Comparison of ENCODE assay signal across 8 cellular contexts in genomic region chr12:119938049-119938667, GRCh38. TPM values are rescaled to one million over a fixed set of nuclear protein-coding genes. Genes with fewer than 3 reads are reported as not detected.
DNase-seq lines count a peak whose midpoint lies in the region; ATAC-seq and TF ChIP-seq lines count a peak whose summit lies in the region.

No MANE protein-coding gene starts in this region.

- CTCF ChIA-PET in SK-N-SH (lab: Yijun Ruan, JAX), result interaction anchor here (0.6 to 2.2 kb wide), 4 partner anchors 9 to 135 kb away, joined by 3 to 17 read pairs (median 3); no protein-coding TSS in a partner anchor

- no peak overlapping the region for H3K4me3 ChIP-seq in DOHH2 (ENCODE audit: low read length)
- H3K4me3 ChIP-seq in KMS-11 (IDR thresholded peaks at IDR 0.05; ENCODE audit: insufficient read depth, low read depth, low read length), result no peak overlapping the region
- no peak overlapping the region; a peak in 1 of 4 replicates for H3K4me3 ChIP-seq in SK-N-SH (ENCODE audit: low read depth in 2 of 2, low read length in 1 of 2)

- H4K20me1 ChIP-seq in DOHH2 (ENCODE audit: control insufficient read depth, insufficient read depth, low read depth, low read length) (no peaks in the 10 kb centered on the region), KMS-11 (ENCODE audit: insufficient read depth) (no peaks in the 10 kb centered on the region), SK-N-SH (ENCODE audit: insufficient read depth) (no peaks in the 10 kb centered on the region)

- intact Hi-C loops in cardiac septum (cut with DNase I), result no loop called here

- TF ChIP-seq EP300 in SK-N-SH (IDR thresholded peaks at IDR 0.05; ENCODE audit: borderline replicate concordance in 1 of 2, low read depth in 1 of 2, low read length in 1 of 2), result no peak

- WGBS in SK-N-SH (ENCODE audit: low lambda C conversion rate), result 23% methylated on average over 9 of the region's 9 CpGs

- TF ChIP-seq RAD21 in SK-N-SH (IDR thresholded peaks at IDR 0.05; ENCODE audit: low read length), result peak; percentile 77

- H3K9ac ChIP-seq in KMS-11 (no peak overlapping the region), SK-N-SH (no peak overlapping the region)

- DNase-seq in SK-N-SH (peak; percentile 76), cardiac septum (ENCODE audit: low spot score) (peak; percentile 69), retina (peak; percentile 64)
- DNase-seq in activated naive CD4-positive, alpha-beta T cell treated with anti-CD3 and anti-CD28 coated beads, Interleukin-2, amount 50 U/mL, for 16 hours, result peak; percentile 68

- H3K4me2 ChIP-seq in DOHH2 (ENCODE audit: low read length) (no peak overlapping the region), KMS-11 (no peak overlapping the region), SK-N-SH (no peak overlapping the region)

- H3K27me3 ChIP-seq in DOHH2 (ENCODE audit: control insufficient read depth, low read length) (peaks cover 2% of the 10 kb centered on the region; the same call in 1 of the 2 replicates), KMS-11 (ENCODE audit: insufficient read depth, low read depth) (no peaks in the 10 kb centered on the region), SK-N-SH (ENCODE audit: insufficient read depth) (no peaks in the 10 kb centered on the region)

- H3K36me3 ChIP-seq in DOHH2 (ENCODE audit: control insufficient read depth, low read length) (no peaks in the 10 kb centered on the region), KMS-11 (ENCODE audit: insufficient read depth) (no peaks in the 10 kb centered on the region), SK-N-SH (replicated peaks in 1 of 2; ENCODE audit: control insufficient read depth in 1 of 2, insufficient read depth in 2 of 2, low read length in 1 of 2) (no peaks in the 10 kb centered on the region)

- H3K27ac ChIP-seq in DOHH2 (ENCODE audit: low read depth, low read length) (no peak overlapping the region), KMS-11 (no peak overlapping the region), SK-N-SH (ENCODE audit: low read depth in 2 of 2, low read length in 1 of 2) (no peak overlapping the region)

- no peaks in the 10 kb centered on the region for H3K79me2 ChIP-seq in DOHH2 (ENCODE audit: control insufficient read depth, low read length)
- H3K79me2 ChIP-seq in KMS-11 (ENCODE audit: insufficient read depth, low read depth), result no peaks in the 10 kb centered on the region
- H3K79me2 ChIP-seq in SK-N-SH (ENCODE audit: insufficient read depth), result no peaks in the 10 kb centered on the region

- H3K9me2 ChIP-seq in DOHH2 (replicated peaks; ENCODE audit: control insufficient read depth, low read length) (no peaks in the 10 kb centered on the region), SK-N-SH (no peaks in the 10 kb centered on the region)

- TF ChIP-seq CTCF in DOHH2 (IDR thresholded peaks at IDR 0.05; ENCODE audit: low read depth, low read length, poor library complexity, severe bottlenecking) (peak; percentile 79), KMS-11 (conservative IDR thresholded peaks at IDR 0.05; ENCODE audit: low read depth, low read length) (peak; percentile 60), SK-N-SH (IDR thresholded peaks at IDR 0.05) (peak; percentile 92)

- ATAC-seq in GM19035 (IDR thresholded peaks at IDR 0.05; ENCODE audit: unreplicated experiment), result no peak
- ATAC-seq in GM19467 (IDR thresholded peaks at IDR 0.05; ENCODE audit: unreplicated experiment), result no peak

- H3K4me1 ChIP-seq in DOHH2 (ENCODE audit: control insufficient read depth, low read length), result no peaks in the 10 kb centered on the region
- no peaks in the 10 kb centered on the region for H3K4me1 ChIP-seq in KMS-11 (ENCODE audit: low read depth, poor library complexity, severe bottlenecking)
- H3K4me1 ChIP-seq in SK-N-SH (ENCODE audit: control insufficient read depth in 1 of 2, insufficient read depth in 2 of 2, low read depth in 1 of 2, low read length in 1 of 2), result no peaks in the 10 kb centered on the region

- no peaks in the 10 kb centered on the region for H3K9me3 ChIP-seq in DOHH2 (ENCODE audit: control insufficient read depth, insufficient read depth, low read length)
- no peaks in the 10 kb centered on the region for H3K9me3 ChIP-seq in SK-N-SH

- POLR2A ChIA-PET in SK-N-SH (lab: Yijun Ruan, JAX), result no interaction called here

- H3F3A ChIP-seq in DOHH2 (ENCODE audit: control insufficient read depth, insufficient read depth), result no peaks in the 10 kb centered on the region
- peaks cover 11% of the 10 kb centered on the region for H3F3A ChIP-seq in SK-N-SH (replicated peaks; ENCODE audit: insufficient read depth)

- H2AFZ ChIP-seq in KMS-11 (ENCODE audit: low read depth) (no peak overlapping the region), SK-N-SH (ENCODE audit: low read depth) (no peak overlapping the region)

TF ChIP-seq in SK-N-SH, 30 proteins besides CTCF, POLR2A, EP300 and RAD21:
- TF ChIP-seq MEF2A (IDR thresholded peaks at IDR 0.05; ENCODE audit: borderline replicate concordance, low read depth) (no peak), SMC3 (IDR thresholded peaks at IDR 0.05; ENCODE audit: low read depth, low read length) (peak; percentile 56), NFIC (IDR thresholded peaks at IDR 0.05; ENCODE audit: borderline replicate concordance) (no peak)
TF ChIP-seq in SK-N-SH: peak in this region for 1.

RNA-seq across cellular contexts. Expression of gene BICDL1, which starts 50.9 kb away (rescaled TPM):
- 0.35 and 0.44 TPM in 2 replicates for polyA plus RNA-seq in SK-N-SH (2012; rRNA removed)
- polyA plus RNA-seq in SK-N-SH (2012; cell fraction: cytosol; rRNA removed), result 0.23 and 0.43 TPM in 2 replicates
- polyA plus RNA-seq in SK-N-SH (2012; cell fraction: nucleus; rRNA removed), result 0.60 and 0.63 TPM in 2 replicates
- total RNA-seq in cardiac septum, result 0.30 TPM
